Comparison of ENCODE assay signal across 17 cellular contexts in the genomic region with DNA sequence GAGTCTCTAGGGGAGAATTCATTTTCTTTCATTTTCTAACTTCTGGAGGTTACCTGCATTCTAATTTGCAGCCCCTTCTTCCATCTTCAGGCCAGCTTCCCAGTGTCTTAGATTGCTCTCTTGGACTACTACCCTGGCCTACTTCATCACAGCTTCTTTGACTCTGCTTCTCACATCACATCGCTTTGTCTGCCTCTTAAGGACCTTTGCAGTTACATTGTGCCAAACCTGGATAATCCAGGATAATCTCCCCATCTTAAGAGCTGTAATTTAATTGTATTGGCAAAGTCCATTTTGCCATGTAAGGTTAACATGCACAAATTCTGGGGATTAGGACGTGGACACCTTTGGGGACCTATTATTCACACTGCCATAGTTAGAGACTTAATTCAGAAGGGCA. TPM values are rescaled to one million over a fixed set of nuclear protein-coding genes. Genes with fewer than 3 reads are reported as not detected.
A peak's percentile ranks its signal among the peaks of the same experiment; 100 is the strongest.
DNase-seq lines count a peak whose midpoint lies in the region; ATAC-seq, FAIRE-seq and TF ChIP-seq lines count a peak whose summit lies in the region.
"Had no signal": no experiment of that assay in that cellular context is flagged by ENCODE, and none has a peak within 500 bp of the region (broad histone marks: within the 10 kb centered on the region; RNA-seq: fewer than 3 reads in every experiment).

No MANE protein-coding gene starts in this region.

- H3K4me1 Mint-ChIP-seq in activated T-helper 17 cell treated with anti-CD3 and anti-CD28 coated beads, Interleukin-2, amount 50 U/mL, for 72 hours = peaks cover 48% of the 10 kb centered on the region

- no peaks in the 10 kb centered on the region for H3K27me3 ChIP-seq in osteoblast (ENCODE audit: insufficient read depth, low read length)

- H3K27me3 Mint-ChIP-seq in activated T-helper 17 cell treated with anti-CD3 and anti-CD28 coated beads, Interleukin-2, amount 50 U/mL, for 72 hours = no peaks in the 10 kb centered on the region
- H3K27me3 Mint-ChIP-seq: B cell; CD4-positive, alpha-beta memory T cell had no signal

- H3K9me3 ChIP-seq in osteoblast (ENCODE audit: low read depth, low read length) = no peaks in the 10 kb centered on the region
- H3K9me3 ChIP-seq: HAP-1 had no signal

- TF ChIP-seq CTCF in osteoblast (IDR thresholded peaks at IDR 0.05; ENCODE audit: extremely low read depth, low read depth, low read length) = no peak

- peaks cover 14% of the 10 kb centered on the region for H4K20me1 ChIP-seq in osteoblast (ENCODE audit: insufficient read depth, low read length)

- H3K79me2 ChIP-seq in osteoblast (ENCODE audit: insufficient read depth, low read length) = peaks cover 72% of the 10 kb centered on the region

- H3K36me3 Mint-ChIP-seq in activated T-helper 17 cell treated with anti-CD3 and anti-CD28 coated beads, Interleukin-2, amount 50 U/mL, for 72 hours (ENCODE audit: low read depth) = peaks cover 11% of the 10 kb centered on the region

- peak; percentile 13 for FAIRE-seq in GM12891 (lab: Jason Lieb, UNC)
- FAIRE-seq: A204.1, GM12878, H1 had no signal

- no peak for TF ChIP-seq POLR2A in GM12891 (IDR thresholded peaks at IDR 0.05; ENCODE audit: low read depth, low read length)

- no peak overlapping the region for H2AFZ ChIP-seq in osteoblast (ENCODE audit: low read length)

- no peak overlapping the region for H3K4me3 ChIP-seq in osteoblast (ENCODE audit: insufficient read depth, low read length)
- H3K4me3 ChIP-seq: GM12878, HAP-1 had no signal

- no peak overlapping the region for H3K4me2 ChIP-seq in osteoblast (ENCODE audit: insufficient read depth, low read length)

- no peaks in the 10 kb centered on the region for H3K36me3 ChIP-seq in osteoblast (ENCODE audit: insufficient read depth, low read length)
- H3K36me3 ChIP-seq: HAP-1 had no signal

- DNase-seq in D341Med (ENCODE audit: low spot score) = peak; percentile 59
- no peak for DNase-seq in GM12891 (ENCODE audit: insufficient read length, low spot score)
- peak; percentile 77 for DNase-seq in osteoblast (ENCODE audit: insufficient read length, low spot score, missing footprints)
- no peak for DNase-seq in NCI-H1436 treated with DMSO at 0.1 percent for 48 hours (lab: John Stamatoyannopoulos, UW)
- no peak for DNase-seq in DMS79 treated with DMSO at 0.1 percent for 48 hours (lab: John Stamatoyannopoulos, UW)
- DNase-seq in NCI-H146 (lab: John Stamatoyannopoulos, UW) = no peak
- DNase-seq: C1 segment of cervical spinal cord; CD4-positive, alpha-beta memory T cell; DMS53; HFFc6 had no signal

- H3K4me3 Mint-ChIP-seq in activated T-helper 17 cell treated with anti-CD3 and anti-CD28 coated beads, Interleukin-2, amount 50 U/mL, for 72 hours = peak overlapping the region; percentile 57
- H3K4me3 Mint-ChIP-seq: CD4-positive, alpha-beta memory T cell; HFFc6 had no signal

- H3K27ac Mint-ChIP-seq in activated T-helper 17 cell treated with anti-CD3 and anti-CD28 coated beads, Interleukin-2, amount 50 U/mL, for 72 hours = no peak overlapping the region
- H3K27ac Mint-ChIP-seq: B cell, HFFc6 had no signal

- peaks cover 4% of the 10 kb centered on the region for H3K9me3 Mint-ChIP-seq in activated T-helper 17 cell treated with anti-CD3 and anti-CD28 coated beads, Interleukin-2, amount 50 U/mL, for 72 hours

- no peak for ATAC-seq in activated T-helper 17 cell treated with anti-CD3 and anti-CD28 coated beads, Interleukin-2, amount 50 U/mL, for 72 hours (replicated peaks)
- ATAC-seq in GM19324 (IDR thresholded peaks at IDR 0.05; ENCODE audit: low FRiP score, unreplicated experiment) = no peak

- no peak overlapping the region for H3K27ac ChIP-seq in osteoblast (ENCODE audit: low read depth, low read length)

- peaks cover 3% of the 10 kb centered on the region for H3K4me1 ChIP-seq in osteoblast (ENCODE audit: insufficient read depth, low read length)

TF ChIP-seq in GM12891, 5 proteins besides CTCF, POLR2A, EP300 and RAD21:
- no peak for TF ChIP-seq SPI1 (IDR thresholded peaks at IDR 0.05; ENCODE audit: low read depth, low read length)

RNA-seq across cellular contexts. Expression of a gene that starts 18.4 kb away (rescaled TPM):
- 10.5 TPM for polyA plus RNA-seq in GM12891 (2012; ENCODE audit: low read depth, missing spikeins)
- 10 to 100 TPM; 12.8 to 21.5 TPM for total RNA-seq in activated T-helper 17 cell treated with anti-CD3 and anti-CD28 coated beads, Interleukin-2, amount 50 U/mL, for 72 hours
- total RNA-seq in osteoblast = 20.3 and 23.0 TPM in 2 replicates

Comparison
In these comparisons a context has a peak if more than half of its experiments do, and no peak if none do; other contexts are left out.
1. DNase-seq: peak in D341Med (single experiment) and osteoblast (single experiment); none in GM12891 (single experiment), NCI-H1436 treated with DMSO at 0.1 percent for 48 hours (single experiment), DMS79 treated with DMSO at 0.1 percent for 48 hours (single experiment) and NCI-H146 (single experiment).